9 cellular contexts compared by ENCODE assay signal in the genomic region with DNA sequence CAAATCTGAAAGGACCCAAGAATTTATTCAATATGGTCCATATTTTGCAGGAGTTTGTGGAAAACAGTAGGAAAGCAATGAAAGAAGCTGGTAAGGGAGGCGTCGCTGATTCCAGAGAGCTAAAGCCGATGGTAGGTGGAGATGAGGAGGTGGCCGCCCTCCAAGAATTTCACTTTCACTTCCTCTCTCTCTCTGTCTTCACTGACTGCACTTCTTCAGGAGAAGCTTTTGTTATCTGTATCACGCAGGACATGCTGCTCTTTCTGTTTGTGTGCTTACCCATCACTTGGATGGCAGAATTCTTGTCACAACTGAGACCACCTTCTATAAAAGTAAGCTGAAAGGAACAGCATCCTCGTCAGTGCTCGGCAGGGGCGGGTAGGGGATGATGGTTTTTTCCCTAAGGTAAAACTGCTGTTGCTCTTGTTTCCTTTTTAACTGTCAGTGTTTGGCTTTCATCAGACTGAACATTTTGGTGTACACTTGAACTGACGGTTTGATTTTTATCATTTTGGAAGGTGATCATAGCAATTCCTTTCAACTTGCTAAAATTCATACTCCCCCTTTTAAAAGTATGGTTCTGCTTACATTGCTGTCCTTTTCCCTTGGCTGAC.
DNase-seq lines count a peak whose midpoint lies in the region; ATAC-seq and TF ChIP-seq lines count a peak whose summit lies in the region.
"Had no signal": no experiment of that assay in that cellular context is flagged by ENCODE, and none has a peak within 500 bp of the region (broad histone marks: within the 10 kb centered on the region; RNA-seq: fewer than 3 reads in every experiment).

No MANE protein-coding gene starts in this region.

- ATAC-seq in GM19395 (IDR thresholded peaks at IDR 0.05; ENCODE audit: unreplicated experiment) (peak; percentile 99), HG03354 (IDR thresholded peaks at IDR 0.05; ENCODE audit: poor library complexity, severe bottlenecking, unreplicated experiment) (peak; percentile 99)

- H3K27ac Mint-ChIP-seq in CD4-positive, alpha-beta memory T cell: peak overlapping the region in 5 of 7 donors; percentile 1 to 83 (median 74)
- H3K27ac Mint-ChIP-seq: dendritic cell treated with granulocyte-macrophage colony-stimulating factor and Interleukin-4, amounts not matched to agents 40 ng/mL and 50 ng/mL, for 4 days had no signal

- H3K27me3 ChIP-seq in CD4-positive, alpha-beta memory T cell (ENCODE audit: insufficient read depth, low read length): no peaks in the 10 kb centered on the region
- no peaks in the 10 kb centered on the region for H3K27me3 ChIP-seq in left ventricle myocardium inferior (ENCODE audit: low read depth)
- no peaks in the 10 kb centered on the region for H3K27me3 ChIP-seq in uterus

- H3K4me3 Mint-ChIP-seq in CD4-positive, alpha-beta memory T cell: peak overlapping the region; percentile 79 to 94 (median 90)
- H3K4me3 Mint-ChIP-seq: dendritic cell treated with granulocyte-macrophage colony-stimulating factor and Interleukin-4, amounts not matched to agents 40 ng/mL and 50 ng/mL, for 4 days had no signal

- no peaks in the 10 kb centered on the region for H3K9me3 ChIP-seq in CD4-positive, alpha-beta memory T cell (ENCODE audit: control insufficient read depth in 1 of 2, low read length in 2 of 2)
- H3K9me3 ChIP-seq in left ventricle myocardium inferior (replicated peaks) (no peaks in the 10 kb centered on the region), uterus (no peaks in the 10 kb centered on the region)

- peaks cover 10% of the 10 kb centered on the region for H3K4me1 ChIP-seq in CD4-positive, alpha-beta memory T cell (ENCODE audit: insufficient read depth, low read length)
- H3K4me1 ChIP-seq in left ventricle myocardium inferior (no peaks in the 10 kb centered on the region), uterus (no peaks in the 10 kb centered on the region)

- peaks cover 3 to 6% of the 10 kb centered on the region in 2 donors for H3K36me3 Mint-ChIP-seq in CD4-positive, alpha-beta memory T cell

- H3K4me1 Mint-ChIP-seq in CD4-positive, alpha-beta memory T cell: peaks cover 11 to 16% (median 13%) of the 10 kb centered on the region in 4 donors

- no peak for TF ChIP-seq POLR2A in uterus (IDR thresholded peaks at IDR 0.05)

- no peaks in the 10 kb centered on the region for H3K36me3 ChIP-seq in CD4-positive, alpha-beta memory T cell (ENCODE audit: insufficient read depth, low read length)
- peaks cover 25% of the 10 kb centered on the region for H3K36me3 ChIP-seq in left ventricle myocardium inferior
- no peaks in the 10 kb centered on the region for H3K36me3 ChIP-seq in uterus

- H3K9me3 Mint-ChIP-seq in CD4-positive, alpha-beta memory T cell: peaks cover 0 to 2% (median 0%) of the 10 kb centered on the region in 8 donors
- H3K9me3 Mint-ChIP-seq: dendritic cell treated with granulocyte-macrophage colony-stimulating factor and Interleukin-4, amounts not matched to agents 40 ng/mL and 50 ng/mL, for 4 days had no signal

- CTCF ChIA-PET in CD4-positive, alpha-beta memory T cell (lab: Charles Lee; ENCODE audit: partially characterized antibody): interaction anchor here (0.9 to 1.1 kb wide), 3 partner anchors 11 to 522 kb away, joined by 3 read pairs; no protein-coding TSS in a partner anchor

- DNase-seq in CD4-positive, alpha-beta memory T cell: peak in 4 of 5 donors; percentile 23 to 33 (median 28)
- peak; percentile 11 for DNase-seq in activated CD4-positive, alpha-beta T cell treated with anti-CD3 and anti-CD28 coated beads for 1 hour
- peak; percentile 20 for DNase-seq in left ventricle myocardium inferior
- DNase-seq in uterus: peak; percentile 54 to 69
- DNase-seq in ecto neural progenitor cell (ENCODE audit: low spot score): no peak
- no peak for DNase-seq in HuH-7 (ENCODE audit: low spot score)

- H3K4me3 ChIP-seq in CD4-positive, alpha-beta memory T cell (ENCODE audit: low read length in 2 of 2): peak overlapping the region; percentile 15 to 45
- H3K4me3 ChIP-seq in left ventricle myocardium inferior: peak overlapping the region; percentile 41
- H3K4me3 ChIP-seq in uterus: peak overlapping the region; percentile 26 to 30

- POLR2A ChIA-PET in CD4-positive, alpha-beta memory T cell (lab: Charles Lee; ENCODE audit: partially characterized antibody): interaction anchor here (1.1 kb wide), 1 partner anchor 141 kb away, joined by 3 read pairs; the partner anchor contains the start of gene SLC44A1

- TF ChIP-seq CTCF in left ventricle myocardium inferior (IDR thresholded peaks at IDR 0.05; ENCODE audit: borderline replicate concordance) (no peak), uterus (IDR thresholded peaks at IDR 0.05) (no peak)

- no peak overlapping the region for H3K27ac ChIP-seq in CD4-positive, alpha-beta memory T cell (ENCODE audit: low read depth, low read length)
- no peak overlapping the region for H3K27ac ChIP-seq in left ventricle myocardium inferior (replicated peaks)
- H3K27ac ChIP-seq in uterus: peak overlapping the region; percentile 80 to 82

- intact Hi-C loops in CD4-positive, alpha-beta memory T cell (cut with micrococcal nuclease): loop anchor here (10.0 kb wide), 1 partner anchor 169 kb away; the partner anchor contains the start of gene FKTN
- intact Hi-C loops in left ventricle myocardium inferior (cut with micrococcal nuclease): no loop called here
- intact Hi-C loops in uterus (cut with DNase I; ENCODE audit: low total_unique reads): no loop called here

- H3K27me3 Mint-ChIP-seq in CD4-positive, alpha-beta memory T cell: peaks cover 0 to 1% of the 10 kb centered on the region in 2 donors
- H3K27me3 Mint-ChIP-seq: dendritic cell treated with granulocyte-macrophage colony-stimulating factor and Interleukin-4, amounts not matched to agents 40 ng/mL and 50 ng/mL, for 4 days had no signal

Comparison
In these comparisons a context has a peak if more than half of its experiments do, and no peak if none do; other contexts are left out.
1. DNase-seq: peak in CD4-positive, alpha-beta memory T cell (4 of 5), activated CD4-positive, alpha-beta T cell treated with anti-CD3 and anti-CD28 coated beads for 1 hour (single experiment), left ventricle myocardium inferior (single experiment) and uterus (2 of 2); none in ecto neural progenitor cell (single experiment) and HuH-7 (single experiment).
2. H3K27ac ChIP-seq: peak in uterus (2 of 2); none in CD4-positive, alpha-beta memory T cell (single experiment) and left ventricle myocardium inferior (single experiment).
3. Peak in every context shown above with its lines, with median percentiles within 50 percentile points of each other: H3K4me3 ChIP-seq.